Comparison of ENCODE assay signal across 8 cellular contexts in genomic region chr16:8849411-8850011, GRCh38. TPM values are rescaled to one million over a fixed set of nuclear protein-coding genes. Genes with fewer than 3 reads are reported as not detected.
DNase-seq lines count a peak whose midpoint lies in the region; ATAC-seq and TF ChIP-seq lines count a peak whose summit lies in the region.

No MANE protein-coding gene starts in this region.

- no peaks in the 10 kb centered on the region for H3K79me1 ChIP-seq in H9 (ENCODE audit: insufficient read depth, low read depth, low read length, poor library complexity, severe bottlenecking)

- in situ Hi-C loops in astrocyte of the spinal cord (cut with HindIII; ENCODE audit: low sequenced_read_pairs) = no loop called here

- H3K4me2 ChIP-seq in H9 (ENCODE audit: insufficient read depth, insufficient read length, low read length) = no peak overlapping the region

- no peaks in the 10 kb centered on the region; a peak in 1 of 5 replicates for H3K9me3 Mint-ChIP-seq in H9

- H3K18ac ChIP-seq in H9 (ENCODE audit: insufficient read length, low read depth, low read length) = no peak overlapping the region

- no peak overlapping the region for H2AFZ ChIP-seq in H9 (ENCODE audit: low read length)

- H3K27ac Mint-ChIP-seq in H9 = peak overlapping the region; percentile 64 to 92 (median 83); a peak in 6 of 7 replicates

- no peak overlapping the region for H3K9ac ChIP-seq in H9 (ENCODE audit: extremely low read depth, insufficient read length, low read length)

- intact Hi-C loops in lower lobe of right lung (cut with DNase I) = no loop called here

- no CpG with 5 or more reads among the region's 19 CpGs for WGBS in H9 (ENCODE audit: extremely low coverage, insufficient read length, low lambda C conversion rate)

- H3K36me3 Mint-ChIP-seq in H9 (ENCODE audit: insufficient read depth in 1 of 3, low read depth in 3 of 3) = peaks cover 29 to 92% (median 61%) of the 10 kb centered on the region in 3 experiments

- H3K36me3 ChIP-seq in lower lobe of right lung = peaks cover 76% of the 10 kb centered on the region

- H3K27ac ChIP-seq in AG04450 (ENCODE audit: low read depth, low read length) = peak overlapping the region; percentile 81
- no peak overlapping the region for H3K27ac ChIP-seq in H9 (ENCODE audit: insufficient read length, low read depth, low read length)
- peak overlapping the region; percentile 78 for H3K27ac ChIP-seq in lower lobe of right lung

- DNase-seq in AG04450 (ENCODE audit: low read depth, low spot score) (no peak), H9 (no peak), astrocyte of the spinal cord (ENCODE audit: low read depth, low spot score) (peak; percentile 77), lower lobe of right lung (no peak), AML-193 (lab: John Stamatoyannopoulos, UW) (no peak), NCI-H226 (no peak)
- no peak for DNase-seq in stimulated activated CD4-positive, alpha-beta T cell treated with anti-CD3 and anti-CD28 coated beads, Interleukin-15, amount 100 ng/mL, for 24 hours

- no peak overlapping the region for H2BK20ac ChIP-seq in H9 (ENCODE audit: low read depth, low read length, poor library complexity, severe bottlenecking)

- H2BK12ac ChIP-seq in H9 (ENCODE audit: insufficient read length, low read depth, low read length) = no peak overlapping the region

- H4K91ac ChIP-seq in H9 (ENCODE audit: insufficient read length, low read depth, low read length) = no peak overlapping the region

- H3K9me3 ChIP-seq in AG04450 (ENCODE audit: control insufficient read depth, insufficient read depth, low read length) (no peaks in the 10 kb centered on the region), H9 (ENCODE audit: control insufficient read depth, low read depth, low read length) (no peaks in the 10 kb centered on the region), lower lobe of right lung (no peaks in the 10 kb centered on the region)

- CTCF ChIA-PET in AG04450 (lab: Charles Lee) = interaction anchor here (1.2 kb wide), 1 partner anchor 31 kb away, joined by 6 read pairs; no protein-coding TSS in a partner anchor

- H2BK15ac ChIP-seq in H9 (ENCODE audit: low read depth, low read length) = no peak overlapping the region

- H4K5ac ChIP-seq in H9 (ENCODE audit: insufficient read length, low read depth, low read length) = no peak overlapping the region

- TF ChIP-seq CTCF in AG04450 (IDR thresholded peaks at IDR 0.05; ENCODE audit: low read depth, low read length) (no peak), H9 (conservative IDR thresholded peaks at IDR 0.05) (no peak), astrocyte of the spinal cord (IDR thresholded peaks at IDR 0.05; ENCODE audit: low read depth, low read length) (no peak), lower lobe of right lung (IDR thresholded peaks at IDR 0.05) (no peak)

- no peak overlapping the region for H3K4me3 ChIP-seq in AG04450 (ENCODE audit: low read depth, low read length)
- no peak overlapping the region for H3K4me3 ChIP-seq in astrocyte of the spinal cord (ENCODE audit: low read depth, low read length)
- no peak overlapping the region for H3K4me3 ChIP-seq in lower lobe of right lung

- no peak for ATAC-seq in lower lobe of right lung
- ATAC-seq in GM19455 (IDR thresholded peaks at IDR 0.05; ENCODE audit: unreplicated experiment) = no peak

- H3K14ac ChIP-seq in H9 (ENCODE audit: insufficient read depth, low read length) = no peak overlapping the region

- H3K56ac ChIP-seq in H9 (ENCODE audit: insufficient read length, low read depth, low read length) = no peak overlapping the region

- no peak overlapping the region for H4K8ac ChIP-seq in H9 (replicated peaks; ENCODE audit: insufficient read length, low read depth, low read length)

- no peaks in the 10 kb centered on the region for H3K4me1 ChIP-seq in H9 (ENCODE audit: insufficient read depth, low read length)
- H3K4me1 ChIP-seq in lower lobe of right lung = peaks cover 43% of the 10 kb centered on the region

- H3K79me2 ChIP-seq in H9 (ENCODE audit: insufficient read depth, low read length) = no peaks in the 10 kb centered on the region

- H3K23ac ChIP-seq in H9 (ENCODE audit: insufficient read length, low read depth, low read length) = no peak overlapping the region

- H3K23me2 ChIP-seq in H9 (ENCODE audit: insufficient read length, low read depth, low read length, poor library complexity, severe bottlenecking) = no peaks in the 10 kb centered on the region

- H3K4me1 Mint-ChIP-seq in H9 = peaks cover 32 to 37% of the 10 kb centered on the region in 2 experiments

- H4K20me1 ChIP-seq in H9 (ENCODE audit: control insufficient read depth, insufficient read depth, insufficient read length) = peaks cover 6% of the 10 kb centered on the region

- H3K4ac ChIP-seq in H9 (ENCODE audit: low read depth, low read length) = no peak overlapping the region

- H3K4me3 Mint-ChIP-seq in H9 = no peak overlapping the region

- no peak overlapping the region for H2BK120ac ChIP-seq in H9 (ENCODE audit: low read depth, low read length, poor library complexity, severe bottlenecking)

- no peak overlapping the region for H2AK5ac ChIP-seq in H9 (ENCODE audit: insufficient read length, low read length)

- no peak overlapping the region for H3T11ph ChIP-seq in H9 (ENCODE audit: low read length)

- H3K27me3 Mint-ChIP-seq in H9 (ENCODE audit: low read depth) = no peaks in the 10 kb centered on the region; the same call in 1 of the 2 replicates

- H2BK5ac ChIP-seq in H9 (ENCODE audit: insufficient read length, low read length) = no peak overlapping the region

- H3K27me3 ChIP-seq in AG04450 (ENCODE audit: control insufficient read depth, insufficient read depth, low read length) (no peaks in the 10 kb centered on the region), H9 (ENCODE audit: insufficient read depth, low read length) (no peaks in the 10 kb centered on the region), lower lobe of right lung (ENCODE audit: low read depth) (no peaks in the 10 kb centered on the region)

- POLR2A ChIA-PET in AG04450 (lab: Yijun Ruan, JAX) = interaction anchor here (0.9 to 3.3 kb wide), 2 partner anchors 20 to 31 kb away, joined by 3 to 13 read pairs; partner anchors contain the start of gene CARHSP1

RNA-seq across cellular contexts. Expression of gene CARHSP1, which starts 19.3 kb away (rescaled TPM):
- 65.5 and 91.1 TPM in 2 replicates for polyA plus RNA-seq in AG04450 (2011; rRNA removed)
- polyA minus RNA-seq in AG04450 (2011; rRNA and poly(A)+ RNA removed) = 104 and 137 TPM in 2 replicates
- total RNA-seq in H9 (2021) = 194 and 195 TPM in 2 replicates
- total RNA-seq in lower lobe of right lung = 89.0 TPM

RNA-seq across cellular contexts. Expression of gene LITAFD, which starts 32.6 kb away (rescaled TPM):
- polyA plus RNA-seq in AG04450 (2011; rRNA removed) = not detected in 2 replicates
- not detected in 2 replicates for polyA minus RNA-seq in AG04450 (2011; rRNA and poly(A)+ RNA removed)
- total RNA-seq in H9 (2021) (not detected in 2 replicates), lower lobe of right lung (not detected)

RNA-seq across cellular contexts. Expression of gene PMM2, which starts 51.9 kb away (rescaled TPM):
- 37.0 TPM in 2 replicates for polyA plus RNA-seq in AG04450 (2011; rRNA removed)
- 21.3 TPM in 2 replicates for polyA minus RNA-seq in AG04450 (2011; rRNA and poly(A)+ RNA removed)
- total RNA-seq in H9 (2021) = 79.3 and 82.7 TPM in 2 replicates
- 39.3 TPM for total RNA-seq in lower lobe of right lung

RNA-seq across cellular contexts. Expression of gene TMEM186, which starts 52.1 kb away (rescaled TPM):
- 7.2 and 7.7 TPM in 2 replicates for polyA plus RNA-seq in AG04450 (2011; rRNA removed)
- polyA minus RNA-seq in AG04450 (2011; rRNA and poly(A)+ RNA removed) = 3.7 and 4.6 TPM in 2 replicates
- total RNA-seq in H9 (2021) (8.6 and 9.6 TPM in 2 replicates), lower lobe of right lung (8.6 TPM)
